Comparison of ENCODE assay signal across 8 cellular contexts in the genomic region with DNA sequence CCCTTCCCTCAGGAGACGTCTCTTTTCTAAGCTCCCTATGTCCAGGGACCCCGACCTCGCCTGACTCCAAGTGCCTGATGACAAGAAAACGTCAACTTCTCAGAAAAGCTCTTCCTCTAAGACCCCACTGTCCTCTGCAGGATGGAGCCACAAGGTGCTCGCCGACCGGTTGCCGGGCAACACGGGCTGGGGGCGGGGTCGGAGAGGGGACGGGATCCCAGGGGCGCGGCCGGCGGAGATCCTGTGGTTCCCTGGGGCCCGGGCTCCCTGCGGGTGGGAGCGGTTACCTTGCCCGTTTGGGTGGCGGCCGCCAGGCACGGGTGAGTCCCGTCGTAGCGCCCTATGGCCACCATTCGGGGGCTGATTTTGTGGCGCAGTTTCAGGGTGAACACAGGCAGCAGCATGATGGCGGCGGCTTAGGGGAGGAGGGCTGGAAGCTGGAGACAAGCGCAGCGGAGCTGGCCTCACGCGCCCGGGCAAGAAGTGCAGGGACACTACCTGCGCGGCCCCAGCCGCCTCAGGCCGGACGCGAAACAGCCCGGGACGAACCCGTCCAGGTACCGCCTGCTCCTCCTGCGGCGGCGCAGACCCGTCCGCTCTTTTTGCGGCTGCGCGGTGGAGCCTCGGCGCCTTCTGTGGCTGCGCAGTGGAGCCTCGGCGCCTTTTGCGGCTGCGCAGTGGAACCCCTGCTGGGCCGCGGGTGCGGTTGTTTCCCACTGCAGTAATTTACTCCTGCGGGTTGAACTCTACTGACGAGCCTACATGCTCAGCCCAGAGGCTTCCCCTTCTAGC. TPM values are rescaled to one million over a fixed set of nuclear protein-coding genes. Genes with fewer than 3 reads are reported as not detected.
DNase-seq lines count a peak whose midpoint lies in the region; ATAC-seq and TF ChIP-seq lines count a peak whose summit lies in the region.

A gene with protein sequence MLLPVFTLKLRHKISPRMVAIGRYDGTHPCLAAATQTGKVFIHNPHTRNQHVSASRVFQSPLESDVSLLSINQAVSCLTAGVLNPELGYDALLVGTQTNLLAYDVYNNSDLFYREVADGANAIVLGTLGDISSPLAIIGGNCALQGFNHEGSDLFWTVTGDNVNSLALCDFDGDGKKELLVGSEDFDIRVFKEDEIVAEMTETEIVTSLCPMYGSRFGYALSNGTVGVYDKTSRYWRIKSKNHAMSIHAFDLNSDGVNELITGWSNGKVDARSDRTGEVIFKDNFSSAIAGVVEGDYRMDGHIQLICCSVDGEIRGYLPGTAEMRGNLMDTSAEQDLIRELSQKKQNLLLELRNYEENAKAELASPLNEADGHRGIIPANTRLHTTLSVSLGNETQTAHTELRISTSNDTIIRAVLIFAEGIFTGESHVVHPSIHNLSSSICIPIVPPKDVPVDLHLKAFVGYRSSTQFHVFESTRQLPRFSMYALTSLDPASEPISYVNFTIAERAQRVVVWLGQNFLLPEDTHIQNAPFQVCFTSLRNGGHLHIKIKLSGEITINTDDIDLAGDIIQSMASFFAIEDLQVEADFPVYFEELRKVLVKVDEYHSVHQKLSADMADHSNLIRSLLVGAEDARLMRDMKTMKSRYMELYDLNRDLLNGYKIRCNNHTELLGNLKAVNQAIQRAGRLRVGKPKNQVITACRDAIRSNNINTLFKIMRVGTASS (minus strand): TSS at position 566 of the 792 bp plus-strand sequence. CDS start 162 bp downstream, at position 404.

- H4K20me1 ChIP-seq in GM23248 (ENCODE audit: insufficient read depth) = no peaks in the 10 kb centered on the region
- H4K20me1 ChIP-seq in Karpas-422 (ENCODE audit: insufficient read depth, low read depth, low read length) = no peaks in the 10 kb centered on the region; the same call in 1 of the 2 replicates
- no peaks in the 10 kb centered on the region for H4K20me1 ChIP-seq in fibroblast of lung (ENCODE audit: control insufficient read depth, extremely low read depth, insufficient read depth, low read length)

- CTCF ChIA-PET in naive thymus-derived CD4-positive, alpha-beta T cell (lab: Charles Lee) = interaction anchor here (0.6 to 2.7 kb wide), 3 partner anchors 54 to 183 kb away, joined by 4 to 10 read pairs (median 5); no protein-coding TSS in a partner anchor

- no peaks in the 10 kb centered on the region for H3K36me3 Mint-ChIP-seq in activated T-helper 17 cell treated with anti-CD3 and anti-CD28 coated beads, Interleukin-2, amount 50 U/mL, for 72 hours (ENCODE audit: low read depth)
- H3K36me3 Mint-ChIP-seq in naive thymus-derived CD4-positive, alpha-beta T cell = no peaks in the 10 kb centered on the region
- no peaks in the 10 kb centered on the region for H3K36me3 Mint-ChIP-seq in stimulated activated memory B cell treated with anti-CD40 and anti-IgM and Interleukin-4, amounts not matched to agents 10 μg/mL and 1 μg/mL and 100 μg/mL, for 72 hours

- H2AFZ ChIP-seq in GM23248 (peak within 1 kb of the TSS; percentile 94), Karpas-422 (ENCODE audit: low read length) (peak within 1 kb of the TSS; percentile 97), fibroblast of lung (ENCODE audit: low read length) (peak within 1 kb of the TSS; percentile 98)

- H3K4me1 ChIP-seq in GM23248 (ENCODE audit: insufficient read depth) (peaks cover 25% of the 10 kb centered on the region), Karpas-422 (ENCODE audit: low read length) (peaks cover 34% of the 10 kb centered on the region), fibroblast of lung (ENCODE audit: control insufficient read depth, extremely low read depth, insufficient read depth, low read length) (peaks cover 7% of the 10 kb centered on the region)
- H3K4me1 ChIP-seq in naive thymus-derived CD4-positive, alpha-beta T cell (ENCODE audit: control insufficient read depth in 2 of 2, insufficient read depth in 2 of 2, low read length in 2 of 2) = peaks cover 8 to 26% of the 10 kb centered on the region in 2 donors

- DNase-seq in Daoy (ENCODE audit: low read depth) = peak; percentile 86
- DNase-seq in GM23248 = peak; percentile 92
- peak; percentile 96 for DNase-seq in Karpas-422
- peak; percentile 97 for DNase-seq in RPMI8226
- DNase-seq in fibroblast of lung (ENCODE audit: low read depth in 2 of 2) = peak; percentile 78
- DNase-seq in naive thymus-derived CD4-positive, alpha-beta T cell = peak; percentile 84 to 93 (median 92)

- WGBS in GM23248 (ENCODE audit: low coverage in 1 of 2, low lambda C conversion rate in 2 of 2, missing lambda C conversion rate in 2 of 2), 2 experiments = 1 to 2% methylated on average over 55 to 64 of the region's 65 CpGs

- peak; percentile 90 for ATAC-seq in activated T-helper 17 cell treated with anti-CD3 and anti-CD28 coated beads, Interleukin-2, amount 50 U/mL, for 72 hours (replicated peaks)
- ATAC-seq in naive thymus-derived CD4-positive, alpha-beta T cell = peak; percentile 89
- ATAC-seq in stimulated activated memory B cell treated with anti-CD40 and anti-IgM and Interleukin-4, amounts not matched to agents 10 μg/mL and 1 μg/mL and 100 μg/mL, for 72 hours = peak; percentile 95

- H3K4me2 ChIP-seq in GM23248 (ENCODE audit: unreplicated experiment) = peak within 1 kb of the TSS; percentile 87
- H3K4me2 ChIP-seq in Karpas-422 (ENCODE audit: low read depth, low read length, poor library complexity, severe bottlenecking) = peak within 1 kb of the TSS; percentile 79
- peak within 1 kb of the TSS; percentile 90 for H3K4me2 ChIP-seq in fibroblast of lung (ENCODE audit: extremely low read depth, insufficient read depth, low read length)

- H3F3A ChIP-seq in GM23248 (ENCODE audit: insufficient read depth) = no peaks in the 10 kb centered on the region

- H3K9ac ChIP-seq in GM23248 (peak within 1 kb of the TSS; percentile 80), Karpas-422 (ENCODE audit: low read length) (peak within 1 kb of the TSS; percentile 92), fibroblast of lung (ENCODE audit: insufficient read depth, low read length) (peak within 1 kb of the TSS; percentile 78)

- POLR2A ChIA-PET in naive thymus-derived CD4-positive, alpha-beta T cell (lab: Charles Lee) = interaction anchor here (0.6 to 1.4 kb wide), 10 partner anchors 10 to 190 kb away, joined by 3 to 5 read pairs (median 3); a partner anchor contains a TSS

- no peaks in the 10 kb centered on the region for H3K27me3 Mint-ChIP-seq in activated T-helper 17 cell treated with anti-CD3 and anti-CD28 coated beads, Interleukin-2, amount 50 U/mL, for 72 hours
- no peaks in the 10 kb centered on the region for H3K27me3 Mint-ChIP-seq in naive thymus-derived CD4-positive, alpha-beta T cell
- no peaks in the 10 kb centered on the region for H3K27me3 Mint-ChIP-seq in stimulated activated memory B cell treated with anti-CD40 and anti-IgM and Interleukin-4, amounts not matched to agents 10 μg/mL and 1 μg/mL and 100 μg/mL, for 72 hours

- in situ Hi-C loops in GM23248 (cut with MboI) = no loop called here

- no peak for TF ChIP-seq CTCF in fibroblast of lung (conservative IDR thresholded peaks at IDR 0.05 in 1 of 2, IDR thresholded peaks at IDR 0.05 in 1 of 2; ENCODE audit: low read depth in 1 of 2, low read length in 2 of 2)

- H3K4me3 ChIP-seq in GM23248 = peak within 1 kb of the TSS; percentile 85
- peak within 1 kb of the TSS; percentile 96 for H3K4me3 ChIP-seq in Karpas-422 (ENCODE audit: low read length)
- peak within 1 kb of the TSS; percentile 68 to 98 (median 86) for H3K4me3 ChIP-seq in fibroblast of lung (replicated peaks in 1 of 4; ENCODE audit: control extremely low read depth in 1 of 4, insufficient read depth in 1 of 4, low read depth in 3 of 4, low read length in 4 of 4)
- H3K4me3 ChIP-seq in naive thymus-derived CD4-positive, alpha-beta T cell (ENCODE audit: low read length) = peak within 1 kb of the TSS; percentile 99

- H3K27ac ChIP-seq in GM23248 (peak within 1 kb of the TSS; percentile 40), Karpas-422 (ENCODE audit: low read length) (peak within 1 kb of the TSS; percentile 52), fibroblast of lung (ENCODE audit: insufficient read depth, low read length) (peak within 1 kb of the TSS; percentile 34)
- peak within 1 kb of the TSS; percentile 92 for H3K27ac ChIP-seq in naive thymus-derived CD4-positive, alpha-beta T cell (ENCODE audit: low read depth, low read length)

- intact Hi-C loops in naive thymus-derived CD4-positive, alpha-beta T cell (cut with micrococcal nuclease) = loop anchor here (1.0 to 10.0 kb wide), 7 partner anchors 68 to 668 kb away; a partner anchor contains a TSS

- H3K27ac Mint-ChIP-seq in activated T-helper 17 cell treated with anti-CD3 and anti-CD28 coated beads, Interleukin-2, amount 50 U/mL, for 72 hours = peak within 1 kb of the TSS; percentile 59
- H3K27ac Mint-ChIP-seq in naive thymus-derived CD4-positive, alpha-beta T cell = peak within 1 kb of the TSS; percentile 60 to 95 (median 90)
- peak within 1 kb of the TSS; percentile 66 for H3K27ac Mint-ChIP-seq in stimulated activated memory B cell treated with anti-CD40 and anti-IgM and Interleukin-4, amounts not matched to agents 10 μg/mL and 1 μg/mL and 100 μg/mL, for 72 hours

- H3K9me2 ChIP-seq in GM23248 (ENCODE audit: insufficient read depth) (no peaks in the 10 kb centered on the region), Karpas-422 (replicated peaks; ENCODE audit: insufficient read depth, low read length) (no peaks in the 10 kb centered on the region)

- H3K36me3 ChIP-seq in GM23248 (ENCODE audit: low read depth) (no peaks in the 10 kb centered on the region), Karpas-422 (ENCODE audit: insufficient read depth, low read length) (no peaks in the 10 kb centered on the region), fibroblast of lung (ENCODE audit: control insufficient read depth, insufficient read depth, low read length) (no peaks in the 10 kb centered on the region)
- H3K36me3 ChIP-seq in naive thymus-derived CD4-positive, alpha-beta T cell (ENCODE audit: control insufficient read depth in 2 of 3, insufficient read depth in 3 of 3, low read length in 3 of 3) = peaks cover 0 to 6% (median 0%) of the 10 kb centered on the region in 3 experiments

- H3K27me3 ChIP-seq in GM23248 (replicated peaks; ENCODE audit: insufficient read depth) (no peaks in the 10 kb centered on the region), Karpas-422 (ENCODE audit: low read length) (no peaks in the 10 kb centered on the region), fibroblast of lung (ENCODE audit: control insufficient read depth, insufficient read depth, low read length) (no peaks in the 10 kb centered on the region)
- no peaks in the 10 kb centered on the region for H3K27me3 ChIP-seq in naive thymus-derived CD4-positive, alpha-beta T cell (ENCODE audit: control insufficient read depth in 2 of 2, insufficient read depth in 2 of 2, low read length in 2 of 2)

- H3K4me1 Mint-ChIP-seq in activated T-helper 17 cell treated with anti-CD3 and anti-CD28 coated beads, Interleukin-2, amount 50 U/mL, for 72 hours = peaks cover 22% of the 10 kb centered on the region
- H3K4me1 Mint-ChIP-seq in naive thymus-derived CD4-positive, alpha-beta T cell = peaks cover 11 to 62% (median 52%) of the 10 kb centered on the region in 7 donors
- peaks cover 24% of the 10 kb centered on the region for H3K4me1 Mint-ChIP-seq in stimulated activated memory B cell treated with anti-CD40 and anti-IgM and Interleukin-4, amounts not matched to agents 10 μg/mL and 1 μg/mL and 100 μg/mL, for 72 hours

- H3K9me3 ChIP-seq in GM23248 (ENCODE audit: low read depth) (no peaks in the 10 kb centered on the region), Karpas-422 (ENCODE audit: low read length) (no peaks in the 10 kb centered on the region), fibroblast of lung (ENCODE audit: control insufficient read depth, insufficient read depth, low read depth, low read length) (no peaks in the 10 kb centered on the region)
- H3K9me3 ChIP-seq in naive thymus-derived CD4-positive, alpha-beta T cell (ENCODE audit: control insufficient read depth in 2 of 3, low read length in 3 of 3) = no peaks in the 10 kb centered on the region

- H3K4me3 Mint-ChIP-seq in activated T-helper 17 cell treated with anti-CD3 and anti-CD28 coated beads, Interleukin-2, amount 50 U/mL, for 72 hours = peak within 1 kb of the TSS; percentile 82
- H3K4me3 Mint-ChIP-seq in naive thymus-derived CD4-positive, alpha-beta T cell = peak within 1 kb of the TSS; percentile 82 to 91 (median 86)
- peak within 1 kb of the TSS; percentile 83 for H3K4me3 Mint-ChIP-seq in stimulated activated memory B cell treated with anti-CD40 and anti-IgM and Interleukin-4, amounts not matched to agents 10 μg/mL and 1 μg/mL and 100 μg/mL, for 72 hours

- H3K9me3 Mint-ChIP-seq in activated T-helper 17 cell treated with anti-CD3 and anti-CD28 coated beads, Interleukin-2, amount 50 U/mL, for 72 hours = no peaks in the 10 kb centered on the region
- H3K9me3 Mint-ChIP-seq in naive thymus-derived CD4-positive, alpha-beta T cell = no peaks in the 10 kb centered on the region
- H3K9me3 Mint-ChIP-seq in stimulated activated memory B cell treated with anti-CD40 and anti-IgM and Interleukin-4, amounts not matched to agents 10 μg/mL and 1 μg/mL and 100 μg/mL, for 72 hours = no peaks in the 10 kb centered on the region

- H3K79me2 ChIP-seq in GM23248 (ENCODE audit: insufficient read depth) = peaks cover 49% of the 10 kb centered on the region
- H3K79me2 ChIP-seq in Karpas-422 (ENCODE audit: low read length) = peaks cover 32% of the 10 kb centered on the region
- H3K79me2 ChIP-seq in fibroblast of lung (ENCODE audit: control insufficient read depth, insufficient read depth, low read length) = peaks cover 1% of the 10 kb centered on the region

RNA-seq across cellular contexts. Expression of the gene that starts here (rescaled TPM):
- total RNA-seq in Daoy (2014; rRNA removed; shearing (Covaris generic)) = 22.8 and 33.0 TPM in 2 replicates
- total RNA-seq in GM23248 (2014; rRNA removed; shearing (Covaris generic)) = 45.4 and 72.3 TPM in 2 replicates
- polyA plus RNA-seq in GM23248 (2016; fragmentation: Nextera tagmentation; extraction: Ambion mirVana) = 66.2 and 73.1 TPM in 2 replicates
- 55.5 and 66.2 TPM in 2 replicates for total RNA-seq in Karpas-422 (2014; rRNA removed; shearing (Covaris generic); ENCODE audit: low replicate concordance)
- 10 to 100 TPM; 18.8 to 23.2 TPM for total RNA-seq in activated T-helper 17 cell treated with anti-CD3 and anti-CD28 coated beads, Interleukin-2, amount 50 U/mL, for 72 hours
- 76.3 and 84.9 TPM in 2 replicates for total RNA-seq in fibroblast of lung
- polyA plus RNA-seq in fibroblast of lung = 42.5 and 59.9 TPM in 2 replicates
- polyA plus RNA-seq in fibroblast of lung (2012) = 20.5 and 32.1 TPM in 2 replicates
- 41.8 and 58.3 TPM in 2 replicates for polyA minus RNA-seq in fibroblast of lung (ENCODE audit: low replicate concordance)
- 100 to 1,000 TPM in 2 of 5 experiments, 10 to 100 TPM in 3; 14.7 to 130 (median 84.0) TPM for total RNA-seq in naive thymus-derived CD4-positive, alpha-beta T cell
- 10 to 100 TPM; 43.1 to 55.4 TPM for polyA plus RNA-seq in naive thymus-derived CD4-positive, alpha-beta T cell

Comparison
In these comparisons a context has a peak if more than half of its experiments do, and no peak if none do; other contexts are left out.
1. Peak in every context shown above with its lines: DNase-seq, ATAC-seq, H3K4me3 ChIP-seq and H3K27ac ChIP-seq.
2. H3K27ac ChIP-seq: peak in every context shown above with its lines; median percentile 92 in naive thymus-derived CD4-positive, alpha-beta T cell; 52 in Karpas-422; 40 in GM23248; 34 in fibroblast of lung.